Comparison of ENCODE assay signal across 15 cellular contexts in genomic region chr1:1164701-1165451, GRCh38. TPM values are rescaled to one million over a fixed set of nuclear protein-coding genes. Genes with fewer than 3 reads are reported as not detected.
DNase-seq lines count a peak whose midpoint lies in the region; TF ChIP-seq lines count a peak whose summit lies in the region.
"Had no signal": no experiment of that assay in that cellular context is flagged by ENCODE, and none has a peak within 500 bp of the region (broad histone marks: within the 10 kb centered on the region; RNA-seq: fewer than 3 reads in every experiment).

No MANE protein-coding gene starts in this region.

- H3K4me2 ChIP-seq in BLaER1 treated with 17β-estradiol and CSF1 and Interleukin-3, amounts not matched to agents 10 nM and 100 nM = peak overlapping the region in 9 of 11 experiments; percentile 18 to 80 (median 58); a peak in 16 of 22 replicates

- 0 out of 22 replicates have a peak overlapping the region, but pooled peaks of 1 of the 11 experiments have one; percentile 24 for H3K9ac ChIP-seq in BLaER1 treated with 17β-estradiol and CSF1 and Interleukin-3, amounts not matched to agents 10 nM and 100 nM
- H3K9ac ChIP-seq in endocrine pancreas (ENCODE audit: control insufficient read depth, insufficient read depth, low read length) = peak overlapping the region; percentile 99

- no peaks in the 10 kb centered on the region for H3K36me3 ChIP-seq in BLaER1 treated with 17β-estradiol and CSF1 and Interleukin-3, amounts not matched to agents 10 nM and 100 nM
- no peaks in the 10 kb centered on the region for H3K36me3 ChIP-seq in endocrine pancreas (ENCODE audit: control insufficient read depth, insufficient read depth, low read length)

- peaks cover 0 to 17% (median 0%) of the 10 kb centered on the region in 11 experiments; a peak in 6 of 22 replicates for H4K20me1 ChIP-seq in BLaER1 treated with 17β-estradiol and CSF1 and Interleukin-3, amounts not matched to agents 10 nM and 100 nM

- peaks cover 39 to 57% (median 50%) of the 10 kb centered on the region in 11 experiments for H3K27me3 ChIP-seq in BLaER1 treated with 17β-estradiol and CSF1 and Interleukin-3, amounts not matched to agents 10 nM and 100 nM
- H3K27me3 ChIP-seq in endocrine pancreas (ENCODE audit: control insufficient read depth, insufficient read depth, low read length) = no peaks in the 10 kb centered on the region

- H3K9me3 ChIP-seq in BLaER1 treated with 17β-estradiol and CSF1 and Interleukin-3, amounts not matched to agents 10 nM and 100 nM (replicated peaks in 1 of 11) = no peaks in the 10 kb centered on the region
- no peaks in the 10 kb centered on the region for H3K9me3 ChIP-seq in endocrine pancreas (ENCODE audit: control insufficient read depth, low read length)

- H3K27ac ChIP-seq in BLaER1 treated with 17β-estradiol and CSF1 and Interleukin-3, amounts not matched to agents 10 nM and 100 nM = no peak overlapping the region
- H3K27ac ChIP-seq: dorsolateral prefrontal cortex had no signal

- peaks cover 5 to 69% (median 49%) of the 10 kb centered on the region in 10 experiments for H3K4me1 ChIP-seq in BLaER1 treated with 17β-estradiol and CSF1 and Interleukin-3, amounts not matched to agents 10 nM and 100 nM
- no peaks in the 10 kb centered on the region for H3K4me1 ChIP-seq in endocrine pancreas (ENCODE audit: control insufficient read depth, insufficient read depth, low read length)

- peak; percentile 89 for TF ChIP-seq EP300 in Ishikawa (IDR thresholded peaks at IDR 0.05; ENCODE audit: borderline replicate concordance)

- DNase-seq in mucosa of gallbladder (ENCODE audit: low spot score) = peak; percentile 58
- DNase-seq in NCI-H2107 (lab: John Stamatoyannopoulos, UW) = no peak
- no peak for DNase-seq in retina
- DNase-seq in cerebellar cortex (ENCODE audit: low spot score) = no peak
- no peak for DNase-seq in NCI-H82 (lab: John Stamatoyannopoulos, UW)
- DNase-seq: activated CD4-positive, alpha-beta memory T cell treated with anti-CD3 and anti-CD28 coated beads, Interleukin-2, amount 10 ng/mL, durations not matched to agents 7 days and 5 days; AML-193; dorsolateral prefrontal cortex; HCEC 1CT; hippocampal formation had no signal

- TF ChIP-seq RAD21 in Ishikawa (IDR thresholded peaks at IDR 0.05; ENCODE audit: low read depth) = no peak

- H3K4me3 ChIP-seq in BLaER1 treated with 17β-estradiol and CSF1 and Interleukin-3, amounts not matched to agents 10 nM and 100 nM = no peak overlapping the region
- no peak overlapping the region for H3K4me3 ChIP-seq in endocrine pancreas (ENCODE audit: control insufficient read depth, insufficient read depth, low read length)
- H3K4me3 ChIP-seq: dorsolateral prefrontal cortex had no signal

TF ChIP-seq in Ishikawa, 13 proteins besides CTCF, POLR2A, EP300 and RAD21:
- peak; percentile 83 for TF ChIP-seq MAX (IDR thresholded peaks at IDR 0.05)
- TF ChIP-seq NFIC (IDR thresholded peaks at IDR 0.05) = peak; percentile 80
- peak; percentile 28; the same call in 1 of the 2 replicates for TF ChIP-seq CEBPB (IDR thresholded peaks at IDR 0.05)
- TF ChIP-seq FOXM1 (IDR thresholded peaks at IDR 0.05; ENCODE audit: borderline replicate concordance, low read depth) = 0 out of 2 replicates have a peak, but pooled peaks have one; percentile 66
- no peak for TF ChIP-seq USF1 (IDR thresholded peaks at IDR 0.05)
- peak; percentile 86 for TF ChIP-seq ZBTB7A (IDR thresholded peaks at IDR 0.05; ENCODE audit: low read depth)
- TF ChIP-seq CREB1 (IDR thresholded peaks at IDR 0.05; ENCODE audit: low read depth) = no peak
- no peak for TF ChIP-seq REST (IDR thresholded peaks at IDR 0.05; ENCODE audit: low read depth)
- peak; percentile 98 for TF ChIP-seq TCF12 (IDR thresholded peaks at IDR 0.05; ENCODE audit: low read depth)
- peak; percentile 64 for TF ChIP-seq TAF1 (IDR thresholded peaks at IDR 0.05; ENCODE audit: low read depth)
- TF ChIP-seq TEAD4 (IDR thresholded peaks at IDR 0.05) = peak; percentile 84

RNA-seq across cellular contexts. Expression of gene TTLL10, which starts 8.8 kb away (rescaled TPM):
- 0.78 TPM for total RNA-seq in mucosa of gallbladder
- total RNA-seq: activated CD4-positive, alpha-beta memory T cell treated with anti-CD3 and anti-CD28 coated beads, Interleukin-2, amount 10 ng/mL, durations not matched to agents 7 days and 5 days; LHCN-M2; naive thymus-derived CD8-positive, alpha-beta T cell had no signal

RNA-seq across cellular contexts. Expression of gene TNFRSF18, which starts 41.5 kb away (rescaled TPM):
- total RNA-seq in mucosa of gallbladder = 1.1 TPM
- total RNA-seq: LHCN-M2 had no signal

RNA-seq across cellular contexts. Expression of gene C1orf159, which starts 49.0 kb away (rescaled TPM):
- total RNA-seq in mucosa of gallbladder = 18.6 TPM

RNA-seq across cellular contexts. Expression of gene TNFRSF4, which starts 49.1 kb away (rescaled TPM):
- total RNA-seq in mucosa of gallbladder = 2.6 TPM
